In genomic region chr2:150133623-150134022, GRCh38 we compare ENCODE assay signal across 1 cellular context.
TF ChIP-seq lines count a peak whose summit lies in the region.

No MANE protein-coding gene starts in this region.

TF ChIP-seq in K562, 482 proteins besides CTCF, POLR2A, EP300 and RAD21 (continued from another document):
- TF ChIP-seq MGA (IDR thresholded peaks at IDR 0.05) (no peak), ARID2 (IDR thresholded peaks at IDR 0.05) (no peak), TCFL5 (CRISPR knock-in tag; conservative IDR thresholded peaks at IDR 0.05) (no peak), SMARCA4 (IDR thresholded peaks at IDR 0.05) (peak; percentile 22; the same call in 1 of the 2 replicates), TARDBP (IDR thresholded peaks at IDR 0.05) (no peak), NR2C1 (IDR thresholded peaks at IDR 0.05) (no peak), NR2C1 (tag; IDR thresholded peaks at IDR 0.05) (no peak), MYNN (IDR thresholded peaks at IDR 0.05) (no peak), MYNN (CRISPR knock-in tag; IDR thresholded peaks at IDR 0.05) (no peak), ZNF134 (CRISPR knock-in tag; conservative IDR thresholded peaks at IDR 0.05) (no peak), JUNB (CRISPR knock-in tag; conservative IDR thresholded peaks at IDR 0.05) (peak; percentile 96), PURB (CRISPR knock-in tag; IDR thresholded peaks at IDR 0.05; ENCODE audit: low read depth) (no peak)
